In genomic region chr4:5192678-5193077, GRCh38 we compare ENCODE assay signal across 36 cellular contexts.
"Had no signal": no experiment of that assay in that cellular context is flagged by ENCODE, and none has a peak within 500 bp of the region (broad histone marks: within the 10 kb centered on the region; RNA-seq: fewer than 3 reads in every experiment).

No MANE protein-coding gene starts in this region.

- H3K36me3 Mint-ChIP-seq: activated naive CD4-positive, alpha-beta T cell treated with anti-CD3 and anti-CD28 coated beads, Interleukin-2, amount 10 ng/mL, durations not matched to agents 7 days and 5 days; activated naive CD4-positive, alpha-beta T cell treated with anti-CD3 and anti-CD28 coated beads, Interleukin-2, amount 50 U/mL, for 24 hours; activated naive CD4-positive, alpha-beta T cell treated with anti-CD3 and anti-CD28 coated beads, Interleukin-2, amount 50 U/mL, for 72 hours; activated naive CD8-positive, alpha-beta T cell; activated naive CD8-positive, alpha-beta T cell treated with anti-CD3 and anti-CD28 coated beads for 36 hours; activated naive CD8-positive, alpha-beta T cell treated with anti-CD3 and anti-CD28 coated beads, Interleukin-2, amount 10 ng/mL, durations not matched to agents 7 days and 5 days; brain had no signal

- H3K9me3 ChIP-seq: adrenal gland, ascending aorta, body of pancreas, breast epithelium had no signal

- DNase-seq: activated effector memory CD4-positive, alpha-beta T cell treated with anti-CD3 and anti-CD28 coated beads, Interleukin-2, amount 50 U/mL, for 16 hours; activated gamma-delta T cell; activated gamma-delta T cell treated with Interleukin-2 at 50 U/mL for 16 hours; activated naive CD4-positive, alpha-beta T cell; activated naive CD4-positive, alpha-beta T cell treated with anti-CD3 and anti-CD28 coated beads for 36 hours; activated naive CD4-positive, alpha-beta T cell treated with anti-CD3 and anti-CD28 coated beads, Interleukin-2, amount 10 ng/mL, durations not matched to agents 7 days and 5 days; activated naive CD4-positive, alpha-beta T cell treated with anti-CD3 and anti-CD28 coated beads, Interleukin-2, amount 50 U/mL, for 16 hours; activated naive CD4-positive, alpha-beta T cell treated with Interleukin-2 at 50 U/mL for 16 hours; activated naive CD8-positive, alpha-beta T cell treated with anti-CD3 and anti-CD28 coated beads for 36 hours; activated naive CD8-positive, alpha-beta T cell treated with anti-CD3 and anti-CD28 coated beads, Interleukin-2, amount 10 ng/mL, durations not matched to agents 7 days and 5 days; activated naive CD8-positive, alpha-beta T cell treated with anti-CD3 and anti-CD28 coated beads, Interleukin-2, amount 50 U/mL, for 24 hours; activated T-cell treated with anti-CD3 and anti-CD28 coated beads, Interleukin-2, amount 50 U/mL, for 1 hour; activated T-cell treated with anti-CD3 and anti-CD28 coated beads, Interleukin-2, amount 50 U/mL, for 24 hours; activated T-cell treated with anti-CD3 and anti-CD28 coated beads, Interleukin-2, amount 50 U/mL, for 4 hours; activated T-cell treated with anti-CD3 and anti-CD28 coated beads, Interleukin-2, amount 50 U/mL, for 48 hours; activated T-cell treated with anti-CD3 and anti-CD28 coated beads, Interleukin-2, amount 50 U/mL, for 72 hours; adrenal gland; amniotic stem cell; amygdala; anterior cingulate cortex; aorta; body of pancreas; brain microvascular endothelial cell; central memory CD4-positive, alpha-beta T cell; cerebellar nuclear complex had no signal

- H3K9me3 Mint-ChIP-seq: activated naive CD4-positive, alpha-beta T cell treated with anti-CD3 and anti-CD28 coated beads for 36 hours; activated naive CD4-positive, alpha-beta T cell treated with anti-CD3 and anti-CD28 coated beads, Interleukin-2, amount 10 ng/mL, durations not matched to agents 7 days and 5 days; activated naive CD4-positive, alpha-beta T cell treated with anti-CD3 and anti-CD28 coated beads, Interleukin-2, amount 50 U/mL, for 24 hours; activated naive CD4-positive, alpha-beta T cell treated with anti-CD3 and anti-CD28 coated beads, Interleukin-2, amount 50 U/mL, for 72 hours; activated naive CD8-positive, alpha-beta T cell treated with anti-CD3 and anti-CD28 coated beads for 36 hours; activated naive CD8-positive, alpha-beta T cell treated with anti-CD3 and anti-CD28 coated beads, Interleukin-2, amount 10 ng/mL, durations not matched to agents 7 days and 5 days; activated naive CD8-positive, alpha-beta T cell treated with anti-CD3 and anti-CD28 coated beads, Interleukin-2, amount 50 U/mL, for 24 hours; activated T-cell treated with anti-CD3 and anti-CD28 coated beads, Interleukin-2, amount 50 U/mL, for 24 hours; activated T-cell treated with anti-CD3 and anti-CD28 coated beads, Interleukin-2, amount 50 U/mL, for 4 hours; activated T-cell treated with anti-CD3 and anti-CD28 coated beads, Interleukin-2, amount 50 U/mL, for 72 hours; activated T-helper 1 cell treated with anti-CD3 and anti-CD28 coated beads, Interleukin-12 subunit alpha, Interleukin-12 subunit beta, Interleukin-2, Interleukin-4 antibody, amounts not matched to agents 30 ng/mL and 10 ng/mL and 1 ng/mL, durations not matched to agents 14 hours and 24 hours and 36 hours; activated T-helper 17 cell treated with anti-CD3 and anti-CD28 coated beads, Interleukin-2, amount 50 U/mL, for 72 hours; activated T-helper 2 cell treated with anti-CD3 and anti-CD28 coated beads, Interferon-gamma antibody, Interleukin-2, Interleukin-4, amounts not matched to agents 10 μg/mL and 5 μg/mL and 100 μg/mL, durations not matched to agents 14 hours and 24 hours and 36 hours; central memory CD8-positive, alpha-beta T cell had no signal

- H3K4me3 Mint-ChIP-seq: activated naive CD4-positive, alpha-beta T cell treated with anti-CD3 and anti-CD28 coated beads for 36 hours; activated naive CD4-positive, alpha-beta T cell treated with anti-CD3 and anti-CD28 coated beads, Interleukin-2, amount 10 ng/mL, durations not matched to agents 7 days and 5 days; activated naive CD4-positive, alpha-beta T cell treated with anti-CD3 and anti-CD28 coated beads, Interleukin-2, amount 50 U/mL, for 24 hours; activated naive CD8-positive, alpha-beta T cell; activated naive CD8-positive, alpha-beta T cell treated with anti-CD3 and anti-CD28 coated beads for 36 hours; activated naive CD8-positive, alpha-beta T cell treated with anti-CD3 and anti-CD28 coated beads, Interleukin-2, amount 10 ng/mL, durations not matched to agents 7 days and 5 days; activated naive CD8-positive, alpha-beta T cell treated with anti-CD3 and anti-CD28 coated beads, Interleukin-2, amount 50 U/mL, for 24 hours; activated T-cell treated with anti-CD3 and anti-CD28 coated beads, Interleukin-2, amount 50 U/mL, for 24 hours; activated T-cell treated with anti-CD3 and anti-CD28 coated beads, Interleukin-2, amount 50 U/mL, for 4 hours; activated T-cell treated with anti-CD3 and anti-CD28 coated beads, Interleukin-2, amount 50 U/mL, for 72 hours; activated T-helper 1 cell treated with anti-CD3 and anti-CD28 coated beads, Interleukin-12 subunit alpha, Interleukin-12 subunit beta, Interleukin-2, Interleukin-4 antibody, amounts not matched to agents 30 ng/mL and 10 ng/mL and 1 ng/mL, durations not matched to agents 14 hours and 24 hours and 36 hours; activated T-helper 17 cell treated with anti-CD3 and anti-CD28 coated beads, Interleukin-2, amount 50 U/mL, for 72 hours; brain; central memory CD8-positive, alpha-beta T cell had no signal

- H3K4me3 ChIP-seq: adrenal gland, ascending aorta, body of pancreas, breast epithelium, cardiac muscle cell had no signal

- H3K4me1 ChIP-seq: adrenal gland, ascending aorta, body of pancreas, breast epithelium had no signal

- H3K27ac ChIP-seq: adrenal gland, ascending aorta, body of pancreas, brain microvascular endothelial cell, breast epithelium, cardiac muscle cell had no signal

- H3K27me3 ChIP-seq: adrenal gland, ascending aorta, body of pancreas, brain microvascular endothelial cell, breast epithelium, cardiac muscle cell had no signal

- H3K4me1 Mint-ChIP-seq: activated naive CD4-positive, alpha-beta T cell treated with anti-CD3 and anti-CD28 coated beads, Interleukin-2, amount 10 ng/mL, durations not matched to agents 7 days and 5 days; activated naive CD4-positive, alpha-beta T cell treated with anti-CD3 and anti-CD28 coated beads, Interleukin-2, amount 50 U/mL, for 24 hours; activated naive CD8-positive, alpha-beta T cell treated with anti-CD3 and anti-CD28 coated beads for 36 hours; activated naive CD8-positive, alpha-beta T cell treated with anti-CD3 and anti-CD28 coated beads, Interleukin-2, amount 50 U/mL, for 24 hours; activated T-helper 17 cell treated with anti-CD3 and anti-CD28 coated beads, Interleukin-2, amount 50 U/mL, for 72 hours; central memory CD8-positive, alpha-beta T cell had no signal

- H3K27me3 Mint-ChIP-seq: activated naive CD4-positive, alpha-beta T cell treated with anti-CD3 and anti-CD28 coated beads, Interleukin-2, amount 10 ng/mL, durations not matched to agents 7 days and 5 days; activated naive CD4-positive, alpha-beta T cell treated with anti-CD3 and anti-CD28 coated beads, Interleukin-2, amount 50 U/mL, for 24 hours; activated naive CD8-positive, alpha-beta T cell; activated naive CD8-positive, alpha-beta T cell treated with anti-CD3 and anti-CD28 coated beads for 36 hours; activated naive CD8-positive, alpha-beta T cell treated with anti-CD3 and anti-CD28 coated beads, Interleukin-2, amount 10 ng/mL, durations not matched to agents 7 days and 5 days; activated T-cell treated with anti-CD3 and anti-CD28 coated beads, Interleukin-2, amount 50 U/mL, for 24 hours; activated T-helper 17 cell treated with anti-CD3 and anti-CD28 coated beads, Interleukin-2, amount 50 U/mL, for 72 hours; central memory CD8-positive, alpha-beta T cell had no signal

- H3K27ac Mint-ChIP-seq: activated naive CD4-positive, alpha-beta T cell treated with anti-CD3 and anti-CD28 coated beads for 36 hours; activated naive CD4-positive, alpha-beta T cell treated with anti-CD3 and anti-CD28 coated beads, Interleukin-2, amount 10 ng/mL, durations not matched to agents 7 days and 5 days; activated naive CD4-positive, alpha-beta T cell treated with anti-CD3 and anti-CD28 coated beads, Interleukin-2, amount 50 U/mL, for 24 hours; activated naive CD8-positive, alpha-beta T cell; activated naive CD8-positive, alpha-beta T cell treated with anti-CD3 and anti-CD28 coated beads for 36 hours; activated naive CD8-positive, alpha-beta T cell treated with anti-CD3 and anti-CD28 coated beads, Interleukin-2, amount 10 ng/mL, durations not matched to agents 7 days and 5 days; activated naive CD8-positive, alpha-beta T cell treated with anti-CD3 and anti-CD28 coated beads, Interleukin-2, amount 50 U/mL, for 24 hours; activated T-cell treated with anti-CD3 and anti-CD28 coated beads, Interleukin-2, amount 50 U/mL, for 24 hours; activated T-cell treated with anti-CD3 and anti-CD28 coated beads, Interleukin-2, amount 50 U/mL, for 72 hours; activated T-helper 1 cell treated with anti-CD3 and anti-CD28 coated beads, Interleukin-12 subunit alpha, Interleukin-12 subunit beta, Interleukin-2, Interleukin-4 antibody, amounts not matched to agents 30 ng/mL and 10 ng/mL and 1 ng/mL, durations not matched to agents 14 hours and 24 hours and 36 hours; activated T-helper 17 cell treated with anti-CD3 and anti-CD28 coated beads, Interleukin-2, amount 50 U/mL, for 72 hours; activated T-helper 2 cell treated with anti-CD3 and anti-CD28 coated beads, Interferon-gamma antibody, Interleukin-2, Interleukin-4, amounts not matched to agents 10 μg/mL and 5 μg/mL and 100 μg/mL, durations not matched to agents 14 hours and 24 hours and 36 hours; brain had no signal

- H3K36me3 ChIP-seq: adrenal gland, ascending aorta, brain microvascular endothelial cell, breast epithelium, cardiac muscle cell had no signal

- ATAC-seq: activated naive CD4-positive, alpha-beta T cell treated with anti-CD3 and anti-CD28 coated beads, Interleukin-2, amount 50 U/mL, for 72 hours; activated naive CD8-positive, alpha-beta T cell treated with anti-CD3 and anti-CD28 coated beads, Interleukin-2, amount 50 U/mL, for 24 hours; activated T-cell treated with anti-CD3 and anti-CD28 coated beads, Interleukin-2, amount 50 U/mL, for 4 hours; activated T-cell treated with anti-CD3 and anti-CD28 coated beads, Interleukin-2, amount 50 U/mL, for 72 hours; activated T-helper 17 cell treated with anti-CD3 and anti-CD28 coated beads, Interleukin-2, amount 50 U/mL, for 72 hours; body of pancreas had no signal
